20 cellular contexts compared by ENCODE assay signal in genomic region chr18:79605481-79605880, GRCh38.
"Had no signal": no experiment of that assay in that cellular context is flagged by ENCODE, and none has a peak within 500 bp of the region (broad histone marks: within the 10 kb centered on the region; RNA-seq: fewer than 3 reads in every experiment).

No MANE protein-coding gene starts in this region.

- H3K9me3 Mint-ChIP-seq: activated CD4-positive, alpha-beta T cell treated with anti-CD3 and anti-CD28 coated beads, Interleukin-2, amount 10 ng/mL, durations not matched to agents 24 days and 14 days; activated CD8-positive, alpha-beta T cell treated with anti-CD3 and anti-CD28 coated beads for 36 hours; activated naive CD4-positive, alpha-beta T cell treated with anti-CD3 and anti-CD28 coated beads, Interleukin-2, amount 50 U/mL, for 24 hours; activated T-helper 2 cell treated with anti-CD3 and anti-CD28 coated beads, Interferon-gamma antibody, Interleukin-2, Interleukin-4, amounts not matched to agents 10 μg/mL and 5 μg/mL and 100 μg/mL, durations not matched to agents 14 hours and 24 hours and 36 hours; effector memory CD8-positive, alpha-beta T cell; memory B cell; nephron progenitor cell; stimulated activated memory B cell treated with anti-CD40 and anti-IgM and Interleukin-4, amounts not matched to agents 10 μg/mL and 1 μg/mL and 100 μg/mL, for 72 hours; T-helper 1 cell treated with Interleukin-12 subunit alpha and Interleukin-12 subunit beta and Interleukin-4 antibody, amounts not matched to agents 30 μg/mL and 1 μg/mL, for 36 hours had no signal

- H3K27me3 ChIP-seq: SJCRH30, testis, upper lobe of left lung had no signal

- H3K4me3 Mint-ChIP-seq: activated CD4-positive, alpha-beta T cell treated with anti-CD3 and anti-CD28 coated beads, Interleukin-2, amount 10 ng/mL, durations not matched to agents 24 days and 14 days; activated CD8-positive, alpha-beta T cell treated with anti-CD3 and anti-CD28 coated beads for 36 hours; activated naive CD4-positive, alpha-beta T cell treated with anti-CD3 and anti-CD28 coated beads, Interleukin-2, amount 50 U/mL, for 24 hours; effector memory CD8-positive, alpha-beta T cell; memory B cell; nephron progenitor cell; stimulated activated memory B cell treated with anti-CD40 and anti-IgM and Interleukin-4, amounts not matched to agents 10 μg/mL and 1 μg/mL and 100 μg/mL, for 72 hours; T-helper 1 cell treated with Interleukin-12 subunit alpha and Interleukin-12 subunit beta and Interleukin-4 antibody, amounts not matched to agents 30 μg/mL and 1 μg/mL, for 36 hours had no signal

- H3K27ac ChIP-seq: adrenal gland, SJCRH30, testis, upper lobe of left lung had no signal

- H3K36me3 ChIP-seq: adrenal gland, SJCRH30, upper lobe of left lung had no signal

- FAIRE-seq: islet of Langerhans had no signal

- H3K4me3 ChIP-seq: adrenal gland, SJCRH30, testis, upper lobe of left lung had no signal

- H3K4me1 ChIP-seq: adrenal gland, upper lobe of left lung had no signal

- H3K4me1 Mint-ChIP-seq: activated CD4-positive, alpha-beta T cell treated with anti-CD3 and anti-CD28 coated beads, Interleukin-2, amount 10 ng/mL, durations not matched to agents 24 days and 14 days; memory B cell had no signal

- H3K27me3 Mint-ChIP-seq: activated CD4-positive, alpha-beta T cell treated with anti-CD3 and anti-CD28 coated beads, Interleukin-2, amount 10 ng/mL, durations not matched to agents 24 days and 14 days; activated CD8-positive, alpha-beta T cell treated with anti-CD3 and anti-CD28 coated beads for 36 hours had no signal

- ATAC-seq: activated CD8-positive, alpha-beta T cell treated with anti-CD3 and anti-CD28 coated beads for 36 hours; effector memory CD8-positive, alpha-beta T cell; left lobe of liver; stimulated activated memory B cell treated with anti-CD40 and anti-IgM and Interleukin-4, amounts not matched to agents 10 μg/mL and 1 μg/mL and 100 μg/mL, for 72 hours had no signal

- DNase-seq: activated CD4-positive, alpha-beta T cell treated with anti-CD3 and anti-CD28 coated beads, Interleukin-2, amount 10 ng/mL, durations not matched to agents 24 days and 14 days; activated CD8-positive, alpha-beta T cell treated with anti-CD3 and anti-CD28 coated beads for 36 hours; activated T-cell treated with anti-CD3 and anti-CD28 coated beads, Interleukin-2, amount 50 U/mL, for 1 hour; effector memory CD8-positive, alpha-beta T cell; foreskin fibroblast; nephron progenitor cell; occipital lobe; SJCRH30; stimulated activated CD4-positive, alpha-beta T cell treated with anti-CD3 and anti-CD28 coated beads, Interleukin-4, amount 100 ng/mL, for 4 hours; testis had no signal

- H3K27ac Mint-ChIP-seq: activated CD4-positive, alpha-beta T cell treated with anti-CD3 and anti-CD28 coated beads, Interleukin-2, amount 10 ng/mL, durations not matched to agents 24 days and 14 days; activated CD8-positive, alpha-beta T cell treated with anti-CD3 and anti-CD28 coated beads for 36 hours; activated naive CD4-positive, alpha-beta T cell treated with anti-CD3 and anti-CD28 coated beads, Interleukin-2, amount 50 U/mL, for 24 hours; activated T-helper 2 cell treated with anti-CD3 and anti-CD28 coated beads, Interferon-gamma antibody, Interleukin-2, Interleukin-4, amounts not matched to agents 10 μg/mL and 5 μg/mL and 100 μg/mL, durations not matched to agents 14 hours and 24 hours and 36 hours; effector memory CD8-positive, alpha-beta T cell; memory B cell; nephron progenitor cell; progenitor cell of endocrine pancreas; stimulated activated memory B cell treated with anti-CD40 and anti-IgM and Interleukin-4, amounts not matched to agents 10 μg/mL and 1 μg/mL and 100 μg/mL, for 72 hours; T-helper 1 cell treated with Interleukin-12 subunit alpha and Interleukin-12 subunit beta and Interleukin-4 antibody, amounts not matched to agents 30 μg/mL and 1 μg/mL, for 36 hours had no signal

- H3K9me3 ChIP-seq: adrenal gland, SJCRH30, testis, upper lobe of left lung had no signal

- H3K36me3 Mint-ChIP-seq: activated naive CD4-positive, alpha-beta T cell treated with anti-CD3 and anti-CD28 coated beads, Interleukin-2, amount 50 U/mL, for 24 hours; memory B cell; stimulated activated memory B cell treated with anti-CD40 and anti-IgM and Interleukin-4, amounts not matched to agents 10 μg/mL and 1 μg/mL and 100 μg/mL, for 72 hours had no signal
